ENCODE assay signal across 8 cellular contexts in genomic region chr17:5110816-5111215, GRCh38. TPM values are rescaled to one million over a fixed set of nuclear protein-coding genes. Genes with fewer than 3 reads are reported as not detected.
DNase-seq lines count a peak whose midpoint lies in the region; ATAC-seq and TF ChIP-seq lines count a peak whose summit lies in the region.

No MANE protein-coding gene starts in this region.

- ATAC-seq in GM23338 (no peak), gastrocnemius medialis (no peak), HG02938 (IDR thresholded peaks at IDR 0.05; ENCODE audit: unreplicated experiment) (no peak), HG03196 (IDR thresholded peaks at IDR 0.05; ENCODE audit: unreplicated experiment) (no peak)

- H3K4me3 ChIP-seq in GM23338: peak overlapping the region; percentile 77
- peak overlapping the region; percentile 74 to 94 (median 85) for H3K4me3 ChIP-seq in fibroblast of lung (replicated peaks in 1 of 4; ENCODE audit: control extremely low read depth in 1 of 4, insufficient read depth in 1 of 4, low read depth in 3 of 4, low read length in 4 of 4)
- peak overlapping the region; percentile 90 to 95 (median 93) for H3K4me3 ChIP-seq in gastrocnemius medialis

- H3K27me3 ChIP-seq in GM23338 (ENCODE audit: insufficient read depth) (peaks cover 11% of the 10 kb centered on the region), fibroblast of lung (ENCODE audit: control insufficient read depth, insufficient read depth, low read length) (peaks cover 7% of the 10 kb centered on the region), gastrocnemius medialis (peaks cover 14 to 18% (median 15%) of the 10 kb centered on the region in 3 donors)

- intact Hi-C loops in gastrocnemius medialis (cut with DNase I; ENCODE audit: low total_unique reads): loop anchor here (5.0 kb wide), 1 partner anchor 81 kb away; the partner anchor contains the start of gene ZNF594

- H3K4me1 ChIP-seq in GM23338 (ENCODE audit: insufficient read depth) (peaks cover 11% of the 10 kb centered on the region), fibroblast of lung (ENCODE audit: control insufficient read depth, extremely low read depth, insufficient read depth, low read length) (no peaks in the 10 kb centered on the region), gastrocnemius medialis (peaks cover 14 to 15% of the 10 kb centered on the region in 2 donors)

- H3K36me3 ChIP-seq in GM23338 (ENCODE audit: insufficient read depth): peaks cover 40% of the 10 kb centered on the region
- peaks cover 7% of the 10 kb centered on the region for H3K36me3 ChIP-seq in fibroblast of lung (ENCODE audit: control insufficient read depth, insufficient read depth, low read length)
- peaks cover 3 to 40% of the 10 kb centered on the region in 2 donors for H3K36me3 ChIP-seq in gastrocnemius medialis

- H3K4me3 Mint-ChIP-seq in GM23338: peak overlapping the region; percentile 80

- H3K9ac ChIP-seq in fibroblast of lung (ENCODE audit: insufficient read depth, low read length): no peak overlapping the region

- no peaks in the 10 kb centered on the region for H3K9me2 ChIP-seq in GM23338 (ENCODE audit: insufficient read depth)

- H3K27ac ChIP-seq in GM23338 (ENCODE audit: low read depth): no peak overlapping the region
- H3K27ac ChIP-seq in fibroblast of lung (ENCODE audit: insufficient read depth, low read length): no peak overlapping the region
- peak overlapping the region; percentile 87 to 94 (median 89) for H3K27ac ChIP-seq in gastrocnemius medialis

- in situ Hi-C loops in gastrocnemius medialis (cut with MboI; ENCODE audit: low sequenced_read_pairs in 4 of 4): no loop called here

- H2AFZ ChIP-seq in GM23338 (peak overlapping the region; percentile 93; the same call in 1 of the 2 replicates), fibroblast of lung (ENCODE audit: low read length) (no peak overlapping the region)

- peaks cover 6% of the 10 kb centered on the region for H3K4me1 Mint-ChIP-seq in GM23338

- peak overlapping the region; percentile 82 for H3K4me2 ChIP-seq in GM23338
- H3K4me2 ChIP-seq in fibroblast of lung (ENCODE audit: extremely low read depth, insufficient read depth, low read length): peak overlapping the region; percentile 95

- TF ChIP-seq POLR2A in Raji (IDR thresholded peaks at IDR 0.05; ENCODE audit: insufficient read depth, low read depth, low read length) (peak; percentile 42), gastrocnemius medialis (IDR thresholded peaks at IDR 0.05) (no peak)

- H3K9me3 ChIP-seq in fibroblast of lung (ENCODE audit: control insufficient read depth, insufficient read depth, low read depth, low read length) (no peaks in the 10 kb centered on the region), gastrocnemius medialis (no peaks in the 10 kb centered on the region)

- H3K9me3 Mint-ChIP-seq in GM23338: peaks cover 22% of the 10 kb centered on the region; the same call in 2 of the 3 replicates

- TF ChIP-seq CTCF in GM23338 (conservative IDR thresholded peaks at IDR 0.05; ENCODE audit: low read depth in 2 of 2) (0 out of 4 replicates have a peak, but pooled peaks of 1 of the 2 experiments have one; percentile 8), fibroblast of lung (conservative IDR thresholded peaks at IDR 0.05 in 1 of 2, IDR thresholded peaks at IDR 0.05 in 1 of 2; ENCODE audit: low read depth in 1 of 2, low read length in 2 of 2) (no peak), gastrocnemius medialis (IDR thresholded peaks at IDR 0.05 in 4 of 5, conservative IDR thresholded peaks at IDR 0.05 in 1 of 5) (no peak)

- peaks cover 6% of the 10 kb centered on the region for H4K20me1 ChIP-seq in GM23338 (replicated peaks; ENCODE audit: insufficient read depth)
- no peaks in the 10 kb centered on the region for H4K20me1 ChIP-seq in fibroblast of lung (ENCODE audit: control insufficient read depth, extremely low read depth, insufficient read depth, low read length)

- H3K79me2 ChIP-seq in GM23338 (replicated peaks; ENCODE audit: insufficient read depth) (peaks cover 27% of the 10 kb centered on the region), fibroblast of lung (ENCODE audit: control insufficient read depth, insufficient read depth, low read length) (no peaks in the 10 kb centered on the region)

- DNase-seq in GM23338 (ENCODE audit: low spot score) (peak; percentile 27), fibroblast of lung (ENCODE audit: low read depth in 2 of 2) (no peak), gastrocnemius medialis (no peak), NCI-H2227 (lab: John Stamatoyannopoulos, UW; ENCODE audit: unreplicated experiment) (no peak)
- DNase-seq in stimulated activated CD4-positive, alpha-beta T cell treated with anti-CD3 and anti-CD28 coated beads, Interleukin-12 subunit alpha, Interleukin-12 subunit beta, amount 100 ng/mL, for 4 hours: no peak

- peaks cover 11% of the 10 kb centered on the region for H3K27me3 Mint-ChIP-seq in GM23338 (ENCODE audit: insufficient read depth, low read depth, poor library complexity)

- 0 out of 2 replicates have a peak, but pooled peaks cover 4% of the 10 kb centered on the region for H3F3A ChIP-seq in GM23338 (replicated peaks; ENCODE audit: low read depth)

- peak overlapping the region; percentile 28 for H3K27ac Mint-ChIP-seq in GM23338

- peaks cover 60% of the 10 kb centered on the region for H3K36me3 Mint-ChIP-seq in GM23338 (ENCODE audit: low read depth)

RNA-seq across cellular contexts. Expression of gene ZNF232, which starts 0.9 kb away (rescaled TPM):
- 24.1 and 24.8 TPM in 2 replicates for total RNA-seq in GM23338 (2014; rRNA removed; shearing (Covaris generic))
- polyA plus RNA-seq in GM23338 (2016; fragmentation: Nextera tagmentation; extraction: Ambion mirVana): 21.5 and 24.9 TPM in 2 replicates
- 7.2 and 7.3 TPM in 2 replicates for total RNA-seq in fibroblast of lung
- 4.2 and 4.6 TPM in 2 replicates for polyA plus RNA-seq in fibroblast of lung
- 3.3 and 4.4 TPM in 2 replicates for polyA plus RNA-seq in fibroblast of lung (2012)
- polyA minus RNA-seq in fibroblast of lung (ENCODE audit: low replicate concordance): 7.6 TPM in 1 of 2 replicates, not detected in the other
- total RNA-seq in gastrocnemius medialis: 10 to 100 TPM in 1 of 4 donors, 1 to 10 TPM in 3; 5.8 to 13.5 (median 7.7) TPM

RNA-seq across cellular contexts. Expression of gene USP6, which starts 5.0 kb away (rescaled TPM):
- 0.94 and 1.1 TPM in 2 replicates for total RNA-seq in GM23338 (2014; rRNA removed; shearing (Covaris generic))
- 1.3 and 1.7 TPM in 2 replicates for polyA plus RNA-seq in GM23338 (2016; fragmentation: Nextera tagmentation; extraction: Ambion mirVana)
- total RNA-seq in fibroblast of lung: not detected in 2 replicates
- polyA plus RNA-seq in fibroblast of lung: 0.01 TPM in 1 of 2 replicates, not detected in the other
- polyA plus RNA-seq in fibroblast of lung (2012): 0.02 and 0.05 TPM in 2 replicates
- not detected in 2 replicates for polyA minus RNA-seq in fibroblast of lung (ENCODE audit: low replicate concordance)
- under 1 TPM; 0.26 to 0.97 (median 0.63) TPM for total RNA-seq in gastrocnemius medialis

RNA-seq across cellular contexts. Expression of gene ZFP3, which starts 32.5 kb away (rescaled TPM):
- total RNA-seq in GM23338 (2014; rRNA removed; shearing (Covaris generic)): 0.93 and 1.6 TPM in 2 replicates
- polyA plus RNA-seq in GM23338 (2016; fragmentation: Nextera tagmentation; extraction: Ambion mirVana): 0.55 and 0.97 TPM in 2 replicates
- 2.1 and 3.1 TPM in 2 replicates for total RNA-seq in fibroblast of lung
- 2.2 and 2.6 TPM in 2 replicates for polyA plus RNA-seq in fibroblast of lung
- polyA plus RNA-seq in fibroblast of lung (2012): 1.0 and 1.2 TPM in 2 replicates
- polyA minus RNA-seq in fibroblast of lung (ENCODE audit: low replicate concordance): 0.43 and 0.82 TPM in 2 replicates
- total RNA-seq in gastrocnemius medialis: 10 to 100 TPM in 1 of 4 donors, 1 to 10 TPM in 3; 6.1 to 11.4 (median 7.6) TPM

Comparison
In these comparisons a context has a peak if more than half of its experiments do, and no peak if none do; other contexts are left out.
1. H3K27ac ChIP-seq: peak in gastrocnemius medialis (4 of 4); none in GM23338 (single experiment) and fibroblast of lung (single experiment).
2. Peak in every context shown above with its lines, with median percentiles within 50 percentile points of each other: H3K4me3 ChIP-seq.